ENCODE assay signal across 8 cellular contexts in the genomic region with DNA sequence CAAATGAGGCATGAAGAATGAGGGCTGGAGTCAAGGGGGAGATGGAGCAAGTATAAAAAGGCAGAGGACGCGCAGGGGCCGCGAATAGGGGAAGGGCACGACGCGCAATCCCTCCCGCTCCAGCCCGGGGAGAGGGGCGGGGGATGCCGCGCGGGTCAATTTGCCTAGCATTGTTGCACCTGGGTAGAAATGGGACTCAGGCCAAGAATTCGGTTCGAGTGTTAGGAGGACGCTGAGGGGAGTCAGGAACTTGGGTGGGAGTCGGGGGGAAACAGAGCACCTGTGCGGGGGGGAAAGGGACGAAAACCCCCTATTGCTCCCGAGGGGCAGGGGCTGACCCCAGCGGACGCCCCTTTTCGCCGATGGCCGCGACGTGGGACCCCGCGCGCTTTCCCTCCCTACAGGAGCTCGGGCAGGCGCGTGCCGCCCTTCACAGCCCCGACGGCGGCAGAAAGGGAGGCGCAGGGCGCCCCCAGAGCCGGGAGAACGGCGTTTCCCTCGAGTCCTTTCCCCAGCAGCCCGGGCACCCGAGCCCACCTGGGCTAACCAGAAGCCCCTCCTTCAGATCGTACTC. TPM values are rescaled to one million over a fixed set of nuclear protein-coding genes. Genes with fewer than 3 reads are reported as not detected.
DNase-seq lines count a peak whose midpoint lies in the region; ATAC-seq and TF ChIP-seq lines count a peak whose summit lies in the region.

No MANE protein-coding gene starts in this region.

- no peaks in the 10 kb centered on the region for H3K36me3 Mint-ChIP-seq in activated T-helper 2 cell treated with anti-CD3 and anti-CD28 coated beads, Interferon-gamma antibody, Interleukin-2, Interleukin-4, amounts not matched to agents 10 μg/mL and 5 μg/mL and 100 μg/mL, durations not matched to agents 14 hours and 24 hours and 36 hours (ENCODE audit: low read depth)
- no peaks in the 10 kb centered on the region for H3K36me3 Mint-ChIP-seq in glutamatergic neuron (ENCODE audit: unreplicated experiment)

- H3K27ac Mint-ChIP-seq in activated T-helper 2 cell treated with anti-CD3 and anti-CD28 coated beads, Interferon-gamma antibody, Interleukin-2, Interleukin-4, amounts not matched to agents 10 μg/mL and 5 μg/mL and 100 μg/mL, durations not matched to agents 14 hours and 24 hours and 36 hours = peak overlapping the region; percentile 83
- peak overlapping the region; percentile 84 for H3K27ac Mint-ChIP-seq in glutamatergic neuron (ENCODE audit: unreplicated experiment)

- TF ChIP-seq CTCF in GM12873 (IDR thresholded peaks at IDR 0.05; ENCODE audit: insufficient read depth, low read depth, low read length, missing control alignments) (peak; percentile 8), glutamatergic neuron (IDR thresholded peaks at IDR 0.05; ENCODE audit: partially characterized antibody, unreplicated experiment) (no peak), ovary (IDR thresholded peaks at IDR 0.05) (no peak)

- intact Hi-C loops in activated T-helper 2 cell treated with anti-CD3 and anti-CD28 coated beads, Interferon-gamma antibody, Interleukin-2, Interleukin-4, amounts not matched to agents 10 μg/mL and 5 μg/mL and 100 μg/mL, durations not matched to agents 14 hours and 24 hours and 36 hours (cut with micrococcal nuclease) = loop anchor here (5.0 to 10.0 kb wide), 2 partner anchors 226 to 232 kb away; partner anchors contain the start of genes DYSF and TEX261
- intact Hi-C loops in ovary (cut with DNase I) = loop anchor here in 1 of 4 donors (10.0 kb wide), 1 partner anchor 108 kb away; the partner anchor contains the start of gene ZNF638

- ATAC-seq in HG02840 (IDR thresholded peaks at IDR 0.05; ENCODE audit: low FRiP score, unreplicated experiment) (peak; percentile 8), GM18519 (IDR thresholded peaks at IDR 0.05; ENCODE audit: low FRiP score, unreplicated experiment) (no peak)

- H3K36me3 ChIP-seq in ovary = no peaks in the 10 kb centered on the region

- H3K27me3 Mint-ChIP-seq in activated T-helper 2 cell treated with anti-CD3 and anti-CD28 coated beads, Interferon-gamma antibody, Interleukin-2, Interleukin-4, amounts not matched to agents 10 μg/mL and 5 μg/mL and 100 μg/mL, durations not matched to agents 14 hours and 24 hours and 36 hours (ENCODE audit: low read depth) = peaks cover 9% of the 10 kb centered on the region
- H3K27me3 Mint-ChIP-seq in glutamatergic neuron (ENCODE audit: unreplicated experiment) = peaks cover 3% of the 10 kb centered on the region

- H3K27ac ChIP-seq in ovary = peak overlapping the region; percentile 62 to 90

- no peaks in the 10 kb centered on the region for H3K27me3 ChIP-seq in ovary

- peaks cover 15% of the 10 kb centered on the region for H3K4me1 Mint-ChIP-seq in activated T-helper 2 cell treated with anti-CD3 and anti-CD28 coated beads, Interferon-gamma antibody, Interleukin-2, Interleukin-4, amounts not matched to agents 10 μg/mL and 5 μg/mL and 100 μg/mL, durations not matched to agents 14 hours and 24 hours and 36 hours (ENCODE audit: low read depth)
- peaks cover 8% of the 10 kb centered on the region for H3K4me1 Mint-ChIP-seq in glutamatergic neuron (ENCODE audit: low read depth, unreplicated experiment)

- no peak for TF ChIP-seq EP300 in ovary (IDR thresholded peaks at IDR 0.05)

- TF ChIP-seq POLR2A in ovary (IDR thresholded peaks at IDR 0.05) = no peak

- no peaks in the 10 kb centered on the region for H3K9me3 Mint-ChIP-seq in activated T-helper 2 cell treated with anti-CD3 and anti-CD28 coated beads, Interferon-gamma antibody, Interleukin-2, Interleukin-4, amounts not matched to agents 10 μg/mL and 5 μg/mL and 100 μg/mL, durations not matched to agents 14 hours and 24 hours and 36 hours
- peaks cover 3% of the 10 kb centered on the region for H3K9me3 Mint-ChIP-seq in glutamatergic neuron (ENCODE audit: unreplicated experiment)

- 0 to 1% (median 1%) methylated on average over 42 to 46 of the region's 46 CpGs for WGBS in ovary, 3 donors

- H3K4me3 Mint-ChIP-seq in activated T-helper 2 cell treated with anti-CD3 and anti-CD28 coated beads, Interferon-gamma antibody, Interleukin-2, Interleukin-4, amounts not matched to agents 10 μg/mL and 5 μg/mL and 100 μg/mL, durations not matched to agents 14 hours and 24 hours and 36 hours (ENCODE audit: low read depth) = peak overlapping the region; percentile 95
- H3K4me3 Mint-ChIP-seq in glutamatergic neuron (ENCODE audit: unreplicated experiment) = peak overlapping the region; percentile 93

- no peaks in the 10 kb centered on the region for H3K9me3 ChIP-seq in ovary

- peak overlapping the region; percentile 73 for H3K4me3 ChIP-seq in ovary

- DNase-seq in NCI-H345 treated with DMSO at 0.1 percent for 48 hours (lab: John Stamatoyannopoulos, UW; ENCODE audit: unreplicated experiment) (peak; percentile 27), glutamatergic neuron (peak; percentile 65), ovary (peak; percentile 41 to 70 (median 67)), DMS114 treated with DMSO at 0.1 percent for 48 hours (lab: John Stamatoyannopoulos, UW; ENCODE audit: unreplicated experiment) (no peak)
- DNase-seq in activated T-helper 2 cell treated with anti-CD3 and anti-CD28 coated beads, Interferon-gamma antibody, Interleukin-2, Interleukin-4, amounts not matched to agents 10 μg/mL and 5 μg/mL and 100 μg/mL, durations not matched to agents 14 hours and 24 hours and 36 hours (ENCODE audit: low spot score) = peak; percentile 19

- H3K4me1 ChIP-seq in ovary (ENCODE audit: insufficient read depth) = peaks cover 1% of the 10 kb centered on the region

RNA-seq across cellular contexts. Expression of gene PAIP2B, which starts 0.4 kb away (rescaled TPM):
- total RNA-seq in activated T-helper 2 cell treated with anti-CD3 and anti-CD28 coated beads, Interferon-gamma antibody, Interleukin-2, Interleukin-4, amounts not matched to agents 10 μg/mL and 5 μg/mL and 100 μg/mL, durations not matched to agents 14 hours and 24 hours and 36 hours = 0.84 and 0.94 TPM in 2 replicates
- total RNA-seq in glutamatergic neuron (ENCODE audit: unreplicated experiment) (15.6 TPM), ovary (10 to 100 TPM in 6 of 7 donors, 1 to 10 TPM in 1; 9.0 to 20.7 (median 19.3) TPM)
- 1 to 10 TPM; 8.9 to 9.0 TPM for polyA plus RNA-seq in ovary
